Comparison of ENCODE assay signal across 8 cellular contexts in the genomic region with DNA sequence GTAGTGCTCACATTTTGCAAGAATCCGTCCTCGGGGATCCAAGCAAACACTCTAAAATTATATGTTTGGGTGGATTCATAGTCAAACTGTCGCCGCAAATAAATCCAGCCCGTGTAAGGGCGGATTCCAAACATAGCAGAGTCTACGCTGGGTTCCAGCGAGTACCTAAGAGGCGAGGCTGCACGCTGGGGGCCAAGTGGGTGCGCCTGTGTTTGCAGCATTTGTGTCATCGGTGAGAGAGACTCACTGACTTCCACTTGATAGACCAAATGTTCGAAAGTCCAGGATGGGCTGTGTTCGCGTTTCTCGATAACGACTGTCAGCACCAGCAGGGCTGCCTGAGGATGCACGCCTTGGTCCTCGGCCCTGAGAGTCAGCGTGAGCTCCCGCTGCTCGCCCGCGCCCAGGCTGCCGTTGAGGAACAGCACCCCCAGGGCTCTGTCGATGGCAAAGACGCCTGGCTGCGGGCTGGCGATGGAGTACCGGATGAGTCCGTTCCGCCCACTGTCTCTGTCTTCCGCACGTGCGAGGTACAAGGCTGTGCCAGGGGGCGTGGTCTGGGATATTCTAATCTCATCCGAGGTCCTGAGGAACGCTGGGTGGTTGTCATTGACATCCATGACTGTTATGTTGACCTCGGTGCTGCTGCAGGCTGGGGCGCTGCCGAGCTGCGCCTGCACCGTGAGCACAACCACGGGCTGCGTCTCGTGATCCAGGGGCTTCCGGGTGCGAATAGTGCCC.
DNase-seq lines count a peak whose midpoint lies in the region; ATAC-seq, FAIRE-seq and TF ChIP-seq lines count a peak whose summit lies in the region.

No MANE protein-coding gene starts in this region.

- intact Hi-C loops in A673 (cut with micrococcal nuclease; ENCODE audit: unreplicated experiment), result loop anchor here (5.0 kb wide), 1 partner anchor 174 kb away; no protein-coding TSS in a partner anchor

- DNase-seq in A673 (ENCODE audit: low spot score) (peak; percentile 38), nephron progenitor cell (peak; percentile 4), suprapubic skin (ENCODE audit: low spot score in 2 of 2) (peak in 1 of 2 donors; percentile 58), H54 (ENCODE audit: insufficient read length, low spot score) (no peak)
- DNase-seq in activated CD4-positive, alpha-beta T cell treated with anti-CD3 and anti-CD28 coated beads, Interleukin-2, amount 50 U/mL, for 1 hour, result peak; percentile 27

- 15 to 16% methylated on average over 48 of the region's 48 CpGs for WGBS in ectodermal cell, 2 experiments
- 23% methylated on average over 30 of the region's 48 CpGs for WGBS in suprapubic skin

- H3K27me3 ChIP-seq in A673 (replicated peaks; ENCODE audit: insufficient read depth, low read depth, low read length, poor library complexity) (no peaks in the 10 kb centered on the region), ectodermal cell (ENCODE audit: control insufficient read depth, insufficient read depth, low read length, poor library complexity, severe bottlenecking) (peaks cover 32% of the 10 kb centered on the region), suprapubic skin (peaks cover 25% of the 10 kb centered on the region)

- ATAC-seq in GM19397 (IDR thresholded peaks at IDR 0.05; ENCODE audit: unreplicated experiment), result peak; percentile 92
- ATAC-seq in HG03565 (IDR thresholded peaks at IDR 0.05; ENCODE audit: unreplicated experiment), result peak; percentile 62

- 0 out of 2 replicates have a peak, but pooled peaks have one; percentile 13 for TF ChIP-seq CTCF in A673 (conservative IDR thresholded peaks at IDR 0.05; ENCODE audit: low read depth, low read length)
- TF ChIP-seq CTCF in nephron progenitor cell (IDR thresholded peaks at IDR 0.05), result no peak
- TF ChIP-seq CTCF in suprapubic skin (IDR thresholded peaks at IDR 0.05), result no peak

- no peaks in the 10 kb centered on the region for H3K4me1 Mint-ChIP-seq in nephron progenitor cell

- BruUV-seq in A673 (replicated peaks; lab: Mats Ljungman, UMichigan), result no TSS peak

- H3K36me3 ChIP-seq in A673 (ENCODE audit: insufficient read depth, low read length, poor library complexity, severe bottlenecking), result no peaks in the 10 kb centered on the region
- H3K36me3 ChIP-seq in ectodermal cell (ENCODE audit: control insufficient read depth, insufficient read depth, low read length), result no peaks in the 10 kb centered on the region
- no peaks in the 10 kb centered on the region for H3K36me3 ChIP-seq in suprapubic skin

- TF ChIP-seq POLR2A in suprapubic skin (IDR thresholded peaks at IDR 0.05), result no peak
- TF ChIP-seq POLR2A in H54 (IDR thresholded peaks at IDR 0.05; ENCODE audit: low read depth, low read length), result no peak

- H3K27me3 Mint-ChIP-seq in nephron progenitor cell (ENCODE audit: low read depth, poor library complexity), result peaks cover 13% of the 10 kb centered on the region

- FAIRE-seq in H54 (lab: Jason Lieb, UNC), result no peak

- H3K27ac ChIP-seq in A673 (ENCODE audit: low read depth, low read length, poor library complexity, severe bottlenecking) (no peak overlapping the region), ectodermal cell (ENCODE audit: insufficient read depth, low read depth, low read length, poor library complexity, severe bottlenecking) (no peak overlapping the region), suprapubic skin (no peak overlapping the region)

- POLR2A ChIA-PET in A673 (lab: Charles Lee; ENCODE audit: low non-redundant PET), result no interaction called here

- H3K9me3 ChIP-seq in A673 (ENCODE audit: low read depth, low read length, poor library complexity, severe bottlenecking) (no peaks in the 10 kb centered on the region), ectodermal cell (ENCODE audit: control insufficient read depth, low read length) (no peaks in the 10 kb centered on the region), suprapubic skin (no peaks in the 10 kb centered on the region)

- H3K4me3 ChIP-seq in A673 (ENCODE audit: low read depth, low read length, poor library complexity, severe bottlenecking) (peak overlapping the region; percentile 14), ectodermal cell (ENCODE audit: insufficient read depth, low read depth, low read length) (peak overlapping the region; percentile 44), suprapubic skin (peak overlapping the region; percentile 17)

- peak overlapping the region; percentile 71 for H3K4me3 Mint-ChIP-seq in nephron progenitor cell

- H3K27ac Mint-ChIP-seq in nephron progenitor cell, result no peak overlapping the region

- no peaks in the 10 kb centered on the region for H3K36me3 Mint-ChIP-seq in nephron progenitor cell (ENCODE audit: low read depth)

- TF ChIP-seq EP300 in suprapubic skin (IDR thresholded peaks at IDR 0.05), result no peak

- H3K9me3 Mint-ChIP-seq in nephron progenitor cell, result no peaks in the 10 kb centered on the region

- CTCF ChIA-PET in A673 (lab: Charles Lee), result interaction anchor here (0.5 kb wide), 1 partner anchor 8 kb away, joined by 3 read pairs; no protein-coding TSS in a partner anchor

- H3K4me1 ChIP-seq in A673 (ENCODE audit: insufficient read depth, low read length, poor library complexity, severe bottlenecking) (no peaks in the 10 kb centered on the region), ectodermal cell (ENCODE audit: control insufficient read depth, insufficient read depth, low read length) (no peaks in the 10 kb centered on the region), suprapubic skin (peaks cover 4% of the 10 kb centered on the region)
